In the genomic region with DNA sequence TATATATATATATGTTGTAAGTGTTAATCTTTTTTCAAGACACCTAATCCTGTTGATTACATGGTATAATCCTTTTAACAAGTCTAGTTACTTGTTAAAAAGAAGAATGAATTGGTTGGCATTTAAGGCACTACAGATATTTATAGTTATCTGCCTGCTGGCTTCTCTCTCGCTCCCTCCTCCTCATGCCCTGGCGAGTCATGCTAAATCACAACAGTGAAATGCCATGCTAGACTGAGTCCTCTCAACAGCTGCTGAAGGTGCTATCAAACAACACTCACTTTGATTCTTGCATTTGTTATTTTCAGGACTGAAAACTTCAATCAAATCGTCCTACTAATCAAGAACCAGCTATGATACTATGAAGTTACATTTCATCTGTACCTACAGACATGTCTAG, we compare ENCODE assay signal across 1 cellular context.
TF ChIP-seq lines count a peak whose summit lies in the region.

No MANE protein-coding gene starts in this region.

TF ChIP-seq in GM23338, 12 proteins besides CTCF, POLR2A, EP300 and RAD21 (continued from another document):
- TF ChIP-seq, protein P1, sequence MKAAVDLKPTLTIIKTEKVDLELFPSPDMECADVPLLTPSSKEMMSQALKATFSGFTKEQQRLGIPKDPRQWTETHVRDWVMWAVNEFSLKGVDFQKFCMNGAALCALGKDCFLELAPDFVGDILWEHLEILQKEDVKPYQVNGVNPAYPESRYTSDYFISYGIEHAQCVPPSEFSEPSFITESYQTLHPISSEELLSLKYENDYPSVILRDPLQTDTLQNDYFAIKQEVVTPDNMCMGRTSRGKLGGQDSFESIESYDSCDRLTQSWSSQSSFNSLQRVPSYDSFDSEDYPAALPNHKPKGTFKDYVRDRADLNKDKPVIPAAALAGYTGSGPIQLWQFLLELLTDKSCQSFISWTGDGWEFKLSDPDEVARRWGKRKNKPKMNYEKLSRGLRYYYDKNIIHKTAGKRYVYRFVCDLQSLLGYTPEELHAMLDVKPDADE (IDR thresholded peaks at IDR 0.05): no peak
- TF ChIP-seq CREB1 (CRISPR knock-in tag; IDR thresholded peaks at IDR 0.05; ENCODE audit: low read depth): no peak
- no peak for TF ChIP-seq ZNF331 (CRISPR knock-in tag; IDR thresholded peaks at IDR 0.05; ENCODE audit: low read depth)
- no peak for TF ChIP-seq JUNB (IDR thresholded peaks at IDR 0.05; ENCODE audit: unreplicated experiment)
